ENCODE assay signal across 2 cellular contexts in genomic region chr1:176032040-176032645, GRCh38.
TF ChIP-seq lines count a peak whose summit lies in the region.

No MANE protein-coding gene starts in this region.

TF ChIP-seq in GM23338, 12 proteins besides CTCF, POLR2A, EP300 and RAD21 (continued from another document):
- no peak for TF ChIP-seq ZNF462 (CRISPR knock-in tag; IDR thresholded peaks at IDR 0.05)
- no peak for TF ChIP-seq CREB1 (CRISPR knock-in tag; IDR thresholded peaks at IDR 0.05; ENCODE audit: low read depth)
- TF ChIP-seq, protein P1, sequence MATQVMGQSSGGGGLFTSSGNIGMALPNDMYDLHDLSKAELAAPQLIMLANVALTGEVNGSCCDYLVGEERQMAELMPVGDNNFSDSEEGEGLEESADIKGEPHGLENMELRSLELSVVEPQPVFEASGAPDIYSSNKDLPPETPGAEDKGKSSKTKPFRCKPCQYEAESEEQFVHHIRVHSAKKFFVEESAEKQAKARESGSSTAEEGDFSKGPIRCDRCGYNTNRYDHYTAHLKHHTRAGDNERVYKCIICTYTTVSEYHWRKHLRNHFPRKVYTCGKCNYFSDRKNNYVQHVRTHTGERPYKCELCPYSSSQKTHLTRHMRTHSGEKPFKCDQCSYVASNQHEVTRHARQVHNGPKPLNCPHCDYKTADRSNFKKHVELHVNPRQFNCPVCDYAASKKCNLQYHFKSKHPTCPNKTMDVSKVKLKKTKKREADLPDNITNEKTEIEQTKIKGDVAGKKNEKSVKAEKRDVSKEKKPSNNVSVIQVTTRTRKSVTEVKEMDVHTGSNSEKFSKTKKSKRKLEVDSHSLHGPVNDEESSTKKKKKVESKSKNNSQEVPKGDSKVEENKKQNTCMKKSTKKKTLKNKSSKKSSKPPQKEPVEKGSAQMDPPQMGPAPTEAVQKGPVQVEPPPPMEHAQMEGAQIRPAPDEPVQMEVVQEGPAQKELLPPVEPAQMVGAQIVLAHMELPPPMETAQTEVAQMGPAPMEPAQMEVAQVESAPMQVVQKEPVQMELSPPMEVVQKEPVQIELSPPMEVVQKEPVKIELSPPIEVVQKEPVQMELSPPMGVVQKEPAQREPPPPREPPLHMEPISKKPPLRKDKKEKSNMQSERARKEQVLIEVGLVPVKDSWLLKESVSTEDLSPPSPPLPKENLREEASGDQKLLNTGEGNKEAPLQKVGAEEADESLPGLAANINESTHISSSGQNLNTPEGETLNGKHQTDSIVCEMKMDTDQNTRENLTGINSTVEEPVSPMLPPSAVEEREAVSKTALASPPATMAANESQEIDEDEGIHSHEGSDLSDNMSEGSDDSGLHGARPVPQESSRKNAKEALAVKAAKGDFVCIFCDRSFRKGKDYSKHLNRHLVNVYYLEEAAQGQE (IDR thresholded peaks at IDR 0.05; ENCODE audit: unreplicated experiment): no peak
- no peak for TF ChIP-seq ZNF114 (CRISPR knock-in tag; IDR thresholded peaks at IDR 0.05)
- TF ChIP-seq EZH2phosphoT487 (IDR thresholded peaks at IDR 0.05; ENCODE audit: unreplicated experiment): no peak
- TF ChIP-seq JUNB (IDR thresholded peaks at IDR 0.05; ENCODE audit: unreplicated experiment): no peak
- TF ChIP-seq STAT1 (IDR thresholded peaks at IDR 0.05; ENCODE audit: unreplicated experiment): no peak
- no peak for TF ChIP-seq EZH2 (IDR thresholded peaks at IDR 0.05; ENCODE audit: low read depth, unreplicated experiment)

TF ChIP-seq in SK-N-SH treated with all-trans-retinoic acid at 6 μM for 48 hours, 23 proteins besides CTCF, POLR2A, EP300 and RAD21 (continued from another document):
- TF ChIP-seq OSR1 (CRISPR knock-in tag; IDR thresholded peaks at IDR 0.05): no peak
- TF ChIP-seq, protein P2, sequence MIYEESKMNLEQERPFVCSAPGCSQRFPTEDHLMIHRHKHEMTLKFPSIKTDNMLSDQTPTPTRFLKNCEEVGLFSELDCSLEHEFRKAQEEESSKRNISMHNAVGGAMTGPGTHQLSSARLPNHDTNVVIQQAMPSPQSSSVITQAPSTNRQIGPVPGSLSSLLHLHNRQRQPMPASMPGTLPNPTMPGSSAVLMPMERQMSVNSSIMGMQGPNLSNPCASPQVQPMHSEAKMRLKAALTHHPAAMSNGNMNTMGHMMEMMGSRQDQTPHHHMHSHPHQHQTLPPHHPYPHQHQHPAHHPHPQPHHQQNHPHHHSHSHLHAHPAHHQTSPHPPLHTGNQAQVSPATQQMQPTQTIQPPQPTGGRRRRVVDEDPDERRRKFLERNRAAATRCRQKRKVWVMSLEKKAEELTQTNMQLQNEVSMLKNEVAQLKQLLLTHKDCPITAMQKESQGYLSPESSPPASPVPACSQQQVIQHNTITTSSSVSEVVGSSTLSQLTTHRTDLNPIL (CRISPR knock-in tag; IDR thresholded peaks at IDR 0.05; ENCODE audit: low read depth): no peak
- no peak for TF ChIP-seq CSDC2 (CRISPR knock-in tag; IDR thresholded peaks at IDR 0.05)
- no peak for TF ChIP-seq ISL1 (CRISPR knock-in tag; IDR thresholded peaks at IDR 0.05)
- TF ChIP-seq ZNF8 (CRISPR knock-in tag; IDR thresholded peaks at IDR 0.05): no peak
- no peak for TF ChIP-seq CSRNP3 (CRISPR knock-in tag; IDR thresholded peaks at IDR 0.05)
- TF ChIP-seq BACH2 (CRISPR knock-in tag; IDR thresholded peaks at IDR 0.05; ENCODE audit: borderline replicate concordance): no peak
